In genomic region chr9:95363051-95363841, GRCh38 we compare ENCODE assay signal across 16 cellular contexts. TPM values are rescaled to one million over a fixed set of nuclear protein-coding genes. Genes with fewer than 3 reads are reported as not detected.
DNase-seq lines count a peak whose midpoint lies in the region; ATAC-seq and TF ChIP-seq lines count a peak whose summit lies in the region.
"Had no signal": no experiment of that assay in that cellular context is flagged by ENCODE, and none has a peak within 500 bp of the region (broad histone marks: within the 10 kb centered on the region; RNA-seq: fewer than 3 reads in every experiment).

No MANE protein-coding gene starts in this region.

- H2BK5ac ChIP-seq in mesenchymal stem cell (ENCODE audit: low read depth, low read length, poor library complexity, severe bottlenecking), result no peak overlapping the region

- no peak overlapping the region for H2AFZ ChIP-seq in mesenchymal stem cell (ENCODE audit: low read depth, low read length)

- H3K4ac ChIP-seq in mesenchymal stem cell (ENCODE audit: low read depth in 1 of 2, low read length in 2 of 2), result no peak overlapping the region

- H3K79me1 ChIP-seq in mesenchymal stem cell (replicated peaks; ENCODE audit: low read length, poor library complexity, severe bottlenecking), result no peaks in the 10 kb centered on the region

- intact Hi-C loops in A673 (cut with micrococcal nuclease; ENCODE audit: unreplicated experiment), result no loop called here

- H3K4me3 ChIP-seq in A673 (ENCODE audit: low read depth, low read length, poor library complexity, severe bottlenecking) (no peak overlapping the region), adipocyte (ENCODE audit: low read length) (peak overlapping the region; percentile 3), mesenchymal stem cell (ENCODE audit: insufficient read depth in 1 of 2, low read depth in 1 of 2, low read length in 2 of 2) (no peak overlapping the region)

- ATAC-seq in HG03108 (IDR thresholded peaks at IDR 0.05; ENCODE audit: unreplicated experiment), result no peak
- ATAC-seq: T-helper 17 cell had no signal

- H3K27me3 ChIP-seq in A673 (replicated peaks; ENCODE audit: insufficient read depth, low read depth, low read length, poor library complexity) (peaks cover 6% of the 10 kb centered on the region), adipocyte (replicated peaks; ENCODE audit: control insufficient read depth, insufficient read depth, low read length) (peaks cover 8% of the 10 kb centered on the region), mesenchymal stem cell (ENCODE audit: control insufficient read depth in 1 of 2, insufficient read depth in 1 of 2, low read length in 2 of 2) (peaks cover 0 to 20% of the 10 kb centered on the region in 2 experiments)

- no peaks in the 10 kb centered on the region for H3K36me3 ChIP-seq in A673 (ENCODE audit: insufficient read depth, low read length, poor library complexity, severe bottlenecking)
- no peaks in the 10 kb centered on the region for H3K36me3 ChIP-seq in adipocyte (ENCODE audit: control insufficient read depth, insufficient read depth, low read length, severe bottlenecking)
- no peaks in the 10 kb centered on the region for H3K36me3 ChIP-seq in mesenchymal stem cell (ENCODE audit: control insufficient read depth in 1 of 2, insufficient read depth in 2 of 2, low read depth in 1 of 2, low read length in 2 of 2)

- H3K4me2 ChIP-seq in mesenchymal stem cell (ENCODE audit: low read length, poor library complexity, severe bottlenecking), result peak overlapping the region; percentile 6

- BruUV-seq in A673 (replicated peaks; lab: Mats Ljungman, UMichigan), result no TSS peak

- CTCF ChIA-PET in A673 (lab: Charles Lee), result no interaction called here

- 69% methylated on average over 11 of the region's 12 CpGs for WGBS in mesenchymal stem cell

- DNase-seq in A673 (ENCODE audit: low spot score) (peak; percentile 57), EH (ENCODE audit: low read depth) (peak; percentile 34), adipocyte (ENCODE audit: low read depth) (peak; percentile 16), mesenchymal stem cell (peak; percentile 51), T-helper 9 cell (no peak), foreskin melanocyte (no peak), DMS53 treated with DMSO at 0.1 percent for 48 hours (lab: John Stamatoyannopoulos, UW; ENCODE audit: unreplicated experiment) (no peak)
- DNase-seq: amniotic stem cell; HCEC 1CT; NCI-H2081 treated with DMSO at 0.1 percent for 48 hours; nucleus accumbens; Right ventricle myocardium superior; stimulated activated CD4-positive, alpha-beta T cell treated with anti-CD3 and anti-CD28 coated beads, Interleukin-4, amount 100 ng/mL, for 24 hours; stimulated activated CD8-positive, alpha-beta memory T cell treated with anti-CD3 and anti-CD28 coated beads, Interleukin-4, amount 100 ng/mL, for 48 hours; T-helper 17 cell had no signal

- H3K14ac ChIP-seq in mesenchymal stem cell (ENCODE audit: low read length in 2 of 2), result no peak overlapping the region

- H3K9ac ChIP-seq in adipocyte (ENCODE audit: low read length), result no peak overlapping the region
- H3K9ac ChIP-seq in mesenchymal stem cell (ENCODE audit: low read length), result no peak overlapping the region

- no peak overlapping the region for H2AK5ac ChIP-seq in mesenchymal stem cell (ENCODE audit: low read length, severe bottlenecking)

- H2BK120ac ChIP-seq in mesenchymal stem cell (ENCODE audit: low read depth, low read length), result no peak overlapping the region

- peaks cover 12% of the 10 kb centered on the region for H3K4me1 ChIP-seq in A673 (ENCODE audit: insufficient read depth, low read length, poor library complexity, severe bottlenecking)
- peaks cover 5% of the 10 kb centered on the region for H3K4me1 ChIP-seq in adipocyte (ENCODE audit: control insufficient read depth, insufficient read depth, low read length)
- peaks cover 5% of the 10 kb centered on the region for H3K4me1 ChIP-seq in mesenchymal stem cell (ENCODE audit: control insufficient read depth, insufficient read depth, low read depth, low read length)

- H3K9me3 ChIP-seq in A673 (ENCODE audit: low read depth, low read length, poor library complexity, severe bottlenecking) (no peaks in the 10 kb centered on the region), adipocyte (ENCODE audit: control insufficient read depth, low read length) (no peaks in the 10 kb centered on the region), mesenchymal stem cell (ENCODE audit: control insufficient read depth, low read length) (no peaks in the 10 kb centered on the region)

- H4K8ac ChIP-seq in mesenchymal stem cell (ENCODE audit: low read length), result peak overlapping the region; percentile 37

- H3K27ac ChIP-seq in A673 (ENCODE audit: low read depth, low read length, poor library complexity, severe bottlenecking), result no peak overlapping the region
- no peak overlapping the region for H3K27ac ChIP-seq in mesenchymal stem cell (ENCODE audit: low read length, poor library complexity, severe bottlenecking)

- no peak overlapping the region for H2BK12ac ChIP-seq in mesenchymal stem cell (ENCODE audit: low read length in 2 of 2)

- no peak for TF ChIP-seq CTCF in A673 (conservative IDR thresholded peaks at IDR 0.05; ENCODE audit: low read depth, low read length)

- peak overlapping the region in 1 of 2 experiments; percentile 54 for H3K23ac ChIP-seq in mesenchymal stem cell (ENCODE audit: low read length in 2 of 2)

- peak overlapping the region in 1 of 2 experiments; percentile 41 for H3K18ac ChIP-seq in mesenchymal stem cell (ENCODE audit: low read depth in 1 of 2, low read length in 2 of 2)

- peak overlapping the region; percentile 79 for H4K91ac ChIP-seq in mesenchymal stem cell (ENCODE audit: low read length)

- POLR2A ChIA-PET in A673 (lab: Charles Lee; ENCODE audit: low non-redundant PET), result no interaction called here

- peak overlapping the region; percentile 80 for H2BK15ac ChIP-seq in mesenchymal stem cell (ENCODE audit: low read depth, poor library complexity, severe bottlenecking)

RNA-seq across cellular contexts. Expression of gene FANCC, which starts 45.7 kb away (rescaled TPM):
- total RNA-seq in A673 (2021), result 25.3 and 28.3 TPM in 2 replicates
- 4.8 TPM for polyA plus RNA-seq in mesenchymal stem cell (2013, experiment 1 of 2)
- polyA plus RNA-seq in mesenchymal stem cell (2013, experiment 2 of 2), result 4.6 TPM

Comparison
In these comparisons a context has a peak if more than half of its experiments do, and no peak if none do; other contexts are left out.
1. DNase-seq: peak in A673 (single experiment), EH (single experiment), adipocyte (single experiment) and mesenchymal stem cell (single experiment); none in T-helper 9 cell (single experiment), foreskin melanocyte (single experiment) and DMS53 treated with DMSO at 0.1 percent for 48 hours (single experiment).